8 cellular contexts compared by ENCODE assay signal in genomic region chr4:28151314-28151713, GRCh38.
"Had no signal": no experiment of that assay in that cellular context is flagged by ENCODE, and none has a peak within 500 bp of the region (broad histone marks: within the 10 kb centered on the region; RNA-seq: fewer than 3 reads in every experiment).

No MANE protein-coding gene starts in this region.

- DNase-seq: GDM1, GF-D8 had no signal

- H3K4me3 ChIP-seq: GM12878 had no signal

- FAIRE-seq: G401.6, GM12878, GM12891, GM12892, GM18507, GM19239 had no signal

- ATAC-seq: GM12878 had no signal
